ENCODE assay signal across 34 cellular contexts in genomic region chr14:64491637-64492036, GRCh38. TPM values are rescaled to one million over a fixed set of nuclear protein-coding genes. Genes with fewer than 3 reads are reported as not detected.
"Had no signal": no experiment of that assay in that cellular context is flagged by ENCODE, and none has a peak within 500 bp of the region (broad histone marks: within the 10 kb centered on the region; RNA-seq: fewer than 3 reads in every experiment).

No MANE protein-coding gene starts in this region.

- H3K4me1 ChIP-seq: upper lobe of left lung had no signal

- H3K9me3 Mint-ChIP-seq: activated naive CD4-positive, alpha-beta T cell treated with anti-CD3 and anti-CD28 coated beads, Interleukin-2, amount 50 U/mL, for 72 hours; effector memory CD8-positive, alpha-beta T cell; immature natural killer cell; nephron; stimulated activated naive CD8-positive, alpha-beta T cell treated with anti-CD3 and anti-CD28 coated beads, Interleukin-15, Interleukin-2, amounts not matched to agents 100 ng/mL and 50 ng/mL, for 24 hours; T-cell had no signal

- H3K4me1 Mint-ChIP-seq: nephron had no signal

- H3K27ac Mint-ChIP-seq: nephron; stimulated activated naive CD8-positive, alpha-beta T cell treated with anti-CD3 and anti-CD28 coated beads, Interleukin-15, Interleukin-2, amounts not matched to agents 100 ng/mL and 50 ng/mL, for 24 hours had no signal

- H3K4me3 Mint-ChIP-seq: effector memory CD8-positive, alpha-beta T cell; immature natural killer cell; nephron; stimulated activated naive CD8-positive, alpha-beta T cell treated with anti-CD3 and anti-CD28 coated beads, Interleukin-15, Interleukin-2, amounts not matched to agents 100 ng/mL and 50 ng/mL, for 24 hours had no signal

- H3K9me3 ChIP-seq: mucosa of descending colon, thyroid gland, upper lobe of left lung had no signal

- FAIRE-seq: astrocyte, endothelial cell of umbilical vein, kidney, TTC549 had no signal

- H3K4me3 ChIP-seq: lung, mucosa of descending colon, skin epidermis, thyroid gland, upper lobe of left lung had no signal

- H3K27me3 Mint-ChIP-seq: effector memory CD8-positive, alpha-beta T cell; stimulated activated naive CD8-positive, alpha-beta T cell treated with anti-CD3 and anti-CD28 coated beads, Interleukin-15, Interleukin-2, amounts not matched to agents 100 ng/mL and 50 ng/mL, for 24 hours; T-cell had no signal

- H3K27ac ChIP-seq: brain microvascular endothelial cell, skin epidermis, thyroid gland, upper lobe of left lung, WERI-Rb-1 had no signal

- DNase-seq: activated CD4-positive, alpha-beta T cell treated with anti-CD3 and anti-CD28 coated beads for 48 hours; activated CD4-positive, alpha-beta T cell treated with anti-CD3 and anti-CD28 coated beads, Interleukin-2, amount 50 U/mL, for 48 hours; activated CD8-positive, alpha-beta memory T cell treated with anti-CD3 and anti-CD28 coated beads, Interleukin-2, amount 50 U/mL, for 48 hours; activated naive CD4-positive, alpha-beta T cell; activated T-cell treated with anti-CD3 and anti-CD28 coated beads, Interleukin-2, amount 50 U/mL, for 48 hours; amniotic stem cell; brain microvascular endothelial cell; caudate nucleus; cortex of kidney; effector memory CD8-positive, alpha-beta T cell; head of caudate nucleus; hypothalamus; immature natural killer cell; kidney; mesendoderm; mucosa of descending colon; posterior cingulate gyrus; stimulated activated CD4-positive, alpha-beta T cell treated with anti-CD3 and anti-CD28 coated beads, Interleukin-12 subunit alpha, Interleukin-12 subunit beta, amount 100 ng/mL, for 4 hours; stimulated activated CD4-positive, alpha-beta T cell treated with anti-CD3 and anti-CD28 coated beads, Interleukin-4, amount 100 ng/mL, for 1 hour; T-cell; T-helper 9 cell; thyroid gland; upper lobe of left lung; WERI-Rb-1 had no signal

- ATAC-seq: activated CD4-positive, CD25-positive, alpha-beta regulatory T cell treated with anti-CD3 and anti-CD28 coated beads, Interleukin-2, amount 50 U/mL, for 24 hours; activated naive CD4-positive, alpha-beta T cell treated with anti-CD3 and anti-CD28 coated beads, Interleukin-2, amount 50 U/mL, for 72 hours; effector memory CD8-positive, alpha-beta T cell; mucosa of descending colon; sciatic nerve; T-cell had no signal

- H3K27me3 ChIP-seq: brain microvascular endothelial cell, thyroid gland, upper lobe of left lung had no signal

RNA-seq across cellular contexts. Expression of gene PPP1R36, which starts 58.1 kb away (rescaled TPM):
- total RNA-seq: activated naive CD4-positive, alpha-beta T cell treated with anti-CD3 and anti-CD28 coated beads, Interleukin-2, amount 50 U/mL, for 72 hours; T-cell had no signal
